Comparison of ENCODE assay signal across 11 cellular contexts in the genomic region with DNA sequence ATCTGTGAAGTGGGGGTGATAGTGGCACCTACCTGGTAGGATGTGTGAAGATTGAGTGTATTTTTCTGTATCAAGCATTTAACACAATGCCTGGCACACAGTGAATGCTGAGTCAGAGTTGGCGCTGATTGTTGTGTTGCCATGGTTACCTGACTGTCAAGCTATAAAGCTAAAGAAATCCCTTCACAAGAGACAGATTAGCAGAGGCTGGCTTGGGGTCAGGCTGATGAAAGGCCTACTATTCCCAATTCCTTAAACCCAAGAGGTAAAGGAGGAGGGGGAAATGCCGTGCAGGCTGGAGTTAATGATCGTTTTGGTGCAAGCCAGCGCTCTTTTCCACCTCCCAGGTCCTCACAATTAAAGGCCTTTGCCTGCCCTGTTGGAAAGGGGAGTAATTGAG. TPM values are rescaled to one million over a fixed set of nuclear protein-coding genes. Genes with fewer than 3 reads are reported as not detected.
DNase-seq lines count a peak whose midpoint lies in the region; ATAC-seq, FAIRE-seq and TF ChIP-seq lines count a peak whose summit lies in the region.
"Had no signal": no experiment of that assay in that cellular context is flagged by ENCODE, and none has a peak within 500 bp of the region (broad histone marks: within the 10 kb centered on the region; RNA-seq: fewer than 3 reads in every experiment).

No MANE protein-coding gene starts in this region.

- FAIRE-seq in pancreas (lab: Jason Lieb, UNC), result no peak

- 26 to 37% methylated on average over 4 of the region's 4 CpGs for WGBS in pancreas, 2 donors

- ATAC-seq in pancreas (peak in 3 of 4 donors; percentile 25 to 46 (median 32)), HG03175 (IDR thresholded peaks at IDR 0.05; ENCODE audit: unreplicated experiment) (no peak), GM21360 (IDR thresholded peaks at IDR 0.05; ENCODE audit: unreplicated experiment) (no peak)

- peak; percentile 35 for DNase-seq in activated CD4-positive, alpha-beta T cell treated with anti-CD3 and anti-CD28 coated beads for 48 hours
- no peak for DNase-seq in activated CD4-positive, alpha-beta T cell treated with anti-CD3 and anti-CD28 coated beads, Interleukin-2, amount 50 U/mL, for 1 hour
- DNase-seq in NCI-H2227 (lab: John Stamatoyannopoulos, UW; ENCODE audit: unreplicated experiment) (peak; percentile 86), dorsolateral prefrontal cortex (peak in 6 of 10 donors; percentile 28 to 78 (median 66)), pancreas (peak in 2 of 6 donors; percentile 22 to 26), NCI-H446 treated with DMSO at 0.1 percent for 48 hours (lab: John Stamatoyannopoulos, UW) (no peak)
- DNase-seq: NCI-H1092, SHP77 treated with DMSO at 0.1 percent for 48 hours had no signal

- no peaks in the 10 kb centered on the region for H3K9me3 ChIP-seq in pancreas

- no peaks in the 10 kb centered on the region for H3K4me1 ChIP-seq in pancreas

- peak overlapping the region in 1 of 59 donors; percentile 44 for H3K27ac ChIP-seq in dorsolateral prefrontal cortex
- no peak overlapping the region for H3K27ac ChIP-seq in pancreas
- H3K27ac ChIP-seq: parathyroid adenoma had no signal

- no peaks in the 10 kb centered on the region for H3K27me3 ChIP-seq in dorsolateral prefrontal cortex
- H3K27me3 ChIP-seq in pancreas, result peaks cover 0 to 5% (median 0%) of the 10 kb centered on the region in 4 donors

- H3K4me3 ChIP-seq in dorsolateral prefrontal cortex, result no peak overlapping the region
- no peak overlapping the region for H3K4me3 ChIP-seq in pancreas

- no peaks in the 10 kb centered on the region for H3K36me3 ChIP-seq in pancreas

- intact Hi-C loops in dorsolateral prefrontal cortex (cut with DNase I) (no loop called here), pancreas (cut with DNase I) (no loop called here)

- TF ChIP-seq CTCF in dorsolateral prefrontal cortex (IDR thresholded peaks at IDR 0.05 in 54 of 56, conservative IDR thresholded peaks at IDR 0.05 in 2 of 56; ENCODE audit: low read depth in 1 of 56, partially characterized antibody in 56 of 56) (no peak), pancreas (IDR thresholded peaks at IDR 0.05) (no peak)

RNA-seq across cellular contexts. Expression of a gene that starts 5.9 kb away (rescaled TPM):
- total RNA-seq in dorsolateral prefrontal cortex, result 1 to 10 TPM in 26 of 120 experiments, under 1 TPM in 79, not detected in 15; 0.18 to 3.5 (median 0.62) TPM
- under 1 TPM in 1 of 6 donors, not detected in 5; 0.09 TPM for total RNA-seq in pancreas
- polyA plus RNA-seq in pancreas, result not detected

Comparison
In these comparisons a context has a peak if more than half of its experiments do, and no peak if none do; other contexts are left out.
1. DNase-seq: peak in activated CD4-positive, alpha-beta T cell treated with anti-CD3 and anti-CD28 coated beads for 48 hours (single experiment), NCI-H2227 (single experiment) and dorsolateral prefrontal cortex (6 of 10); none in activated CD4-positive, alpha-beta T cell treated with anti-CD3 and anti-CD28 coated beads, Interleukin-2, amount 50 U/mL, for 1 hour (single experiment) and NCI-H446 treated with DMSO at 0.1 percent for 48 hours (single experiment).
2. ATAC-seq: peak in pancreas (3 of 4); none in HG03175 (single experiment) and GM21360 (single experiment).